In genomic region chr1:47437518-47438320, GRCh38 we compare ENCODE assay signal across 1 cellular context.
TF ChIP-seq lines count a peak whose summit lies in the region.

TSS of gene FOXD2 (plus strand) at chr1:47438044. CDS start at chr1:47438136, 92 bp downstream.

TF ChIP-seq in HepG2, 621 proteins besides CTCF, POLR2A, EP300 and RAD21 (continued from another document and continues in another):
- peak; percentile 93 for TF ChIP-seq ZNF800 (CRISPR knock-in tag; IDR thresholded peaks at IDR 0.05)
- TF ChIP-seq NFKB2 (CRISPR knock-in tag; IDR thresholded peaks at IDR 0.05; ENCODE audit: borderline replicate concordance): peak; percentile 15; the same call in 1 of the 2 replicates
- peak; percentile 58; the same call in 1 of the 2 replicates for TF ChIP-seq ZNF784 (CRISPR knock-in tag; IDR thresholded peaks at IDR 0.05; ENCODE audit: borderline replicate concordance)
- TF ChIP-seq ZNF276 (CRISPR knock-in tag; IDR thresholded peaks at IDR 0.05; ENCODE audit: low read depth): no peak
- TF ChIP-seq ZNF275 (CRISPR knock-in tag; IDR thresholded peaks at IDR 0.05; ENCODE audit: borderline replicate concordance): peak; percentile 59; the same call in 1 of the 2 replicates
- TF ChIP-seq, protein P1, sequence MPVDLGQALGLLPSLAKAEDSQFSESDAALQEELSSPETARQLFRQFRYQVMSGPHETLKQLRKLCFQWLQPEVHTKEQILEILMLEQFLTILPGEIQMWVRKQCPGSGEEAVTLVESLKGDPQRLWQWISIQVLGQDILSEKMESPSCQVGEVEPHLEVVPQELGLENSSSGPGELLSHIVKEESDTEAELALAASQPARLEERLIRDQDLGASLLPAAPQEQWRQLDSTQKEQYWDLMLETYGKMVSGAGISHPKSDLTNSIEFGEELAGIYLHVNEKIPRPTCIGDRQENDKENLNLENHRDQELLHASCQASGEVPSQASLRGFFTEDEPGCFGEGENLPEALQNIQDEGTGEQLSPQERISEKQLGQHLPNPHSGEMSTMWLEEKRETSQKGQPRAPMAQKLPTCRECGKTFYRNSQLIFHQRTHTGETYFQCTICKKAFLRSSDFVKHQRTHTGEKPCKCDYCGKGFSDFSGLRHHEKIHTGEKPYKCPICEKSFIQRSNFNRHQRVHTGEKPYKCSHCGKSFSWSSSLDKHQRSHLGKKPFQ (CRISPR knock-in tag; IDR thresholded peaks at IDR 0.05; ENCODE audit: insufficient replicate concordance): no peak
- TF ChIP-seq, protein P2, sequence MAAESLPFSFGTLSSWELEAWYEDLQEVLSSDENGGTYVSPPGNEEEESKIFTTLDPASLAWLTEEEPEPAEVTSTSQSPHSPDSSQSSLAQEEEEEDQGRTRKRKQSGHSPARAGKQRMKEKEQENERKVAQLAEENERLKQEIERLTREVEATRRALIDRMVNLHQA (CRISPR knock-in tag; IDR thresholded peaks at IDR 0.05): no peak
- no peak for TF ChIP-seq PRPF4 (IDR thresholded peaks at IDR 0.05; ENCODE audit: low read depth, low read length, poor library complexity, severe bottlenecking)
- TF ChIP-seq SP1 (IDR thresholded peaks at IDR 0.05): no peak
- peak; percentile 61; the same call in 1 of the 2 replicates for TF ChIP-seq SP1 (CRISPR knock-in tag; IDR thresholded peaks at IDR 0.05)
- TF ChIP-seq PBX3 (CRISPR knock-in tag; IDR thresholded peaks at IDR 0.05; ENCODE audit: borderline replicate concordance): no peak
- TF ChIP-seq KLF6 (CRISPR knock-in tag; IDR thresholded peaks at IDR 0.05): no peak; the same call in 1 of the 2 replicates
- peak; percentile 37; the same call in 1 of the 2 replicates for TF ChIP-seq ZNF614 (CRISPR knock-in tag; IDR thresholded peaks at IDR 0.05; ENCODE audit: borderline replicate concordance)
- TF ChIP-seq ZFAT (CRISPR knock-in tag; conservative IDR thresholded peaks at IDR 0.05): no peak
- TF ChIP-seq ZNF564 (CRISPR knock-in tag; IDR thresholded peaks at IDR 0.05): 0 out of 2 replicates have a peak, but pooled peaks have one; percentile 10
- TF ChIP-seq MBD4 (IDR thresholded peaks at IDR 0.05; ENCODE audit: borderline replicate concordance, low read length): no peak
- TF ChIP-seq ZNF776 (CRISPR knock-in tag; IDR thresholded peaks at IDR 0.05): peak; percentile 32; the same call in 1 of the 2 replicates
- TF ChIP-seq PITX1 (CRISPR knock-in tag; IDR thresholded peaks at IDR 0.05): no peak
- TF ChIP-seq, protein P3, sequence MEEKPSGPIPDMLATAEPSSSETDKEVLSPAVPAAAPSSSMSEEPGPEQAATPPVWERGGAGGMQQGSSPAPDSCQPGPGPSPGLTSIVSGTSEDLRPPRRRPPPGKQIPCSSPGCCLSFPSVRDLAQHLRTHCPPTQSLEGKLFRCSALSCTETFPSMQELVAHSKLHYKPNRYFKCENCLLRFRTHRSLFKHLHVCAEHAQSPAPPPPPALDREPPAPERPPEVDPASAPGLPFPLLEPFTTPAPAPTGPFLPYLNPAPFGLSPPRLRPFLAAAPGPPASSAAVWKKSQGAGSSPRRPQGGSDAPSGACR (CRISPR knock-in tag; IDR thresholded peaks at IDR 0.05): 0 out of 2 replicates have a peak, but pooled peaks have one; percentile 48
- no peak for TF ChIP-seq MTA3 (CRISPR knock-in tag; IDR thresholded peaks at IDR 0.05)
- no peak for TF ChIP-seq GPN1 (CRISPR knock-in tag; IDR thresholded peaks at IDR 0.05; ENCODE audit: borderline replicate concordance)
- no peak for TF ChIP-seq MAFG (CRISPR knock-in tag; IDR thresholded peaks at IDR 0.05)
- no peak for TF ChIP-seq IRX3 (CRISPR knock-in tag; IDR thresholded peaks at IDR 0.05; ENCODE audit: borderline replicate concordance, low read depth)
- TF ChIP-seq SNAPC2 (CRISPR knock-in tag; IDR thresholded peaks at IDR 0.05): 0 out of 2 replicates have a peak, but pooled peaks have one; percentile 67
- peak; percentile 37; the same call in 1 of the 2 replicates for TF ChIP-seq ELF3 (CRISPR knock-in tag; IDR thresholded peaks at IDR 0.05)
- TF ChIP-seq SIN3A (IDR thresholded peaks at IDR 0.05; ENCODE audit: borderline replicate concordance, low read depth, low read length): 0 out of 2 replicates have a peak, but pooled peaks have one; percentile 5
- 0 out of 2 replicates have a peak, but pooled peaks have one; percentile 43 for TF ChIP-seq REL (CRISPR knock-in tag; conservative IDR thresholded peaks at IDR 0.05)
- TF ChIP-seq KDM3A (CRISPR knock-in tag; IDR thresholded peaks at IDR 0.05; ENCODE audit: low read depth): 0 out of 2 replicates have a peak, but pooled peaks have one; percentile 33
- peak; percentile 35; the same call in 1 of the 2 replicates for TF ChIP-seq SKIL (CRISPR knock-in tag; IDR thresholded peaks at IDR 0.05; ENCODE audit: borderline replicate concordance)
- 0 out of 2 replicates have a peak, but pooled peaks have one; percentile 30 for TF ChIP-seq ZSCAN21 (CRISPR knock-in tag; IDR thresholded peaks at IDR 0.05; ENCODE audit: borderline replicate concordance)
- TF ChIP-seq ZNF441 (CRISPR knock-in tag; IDR thresholded peaks at IDR 0.05; ENCODE audit: borderline replicate concordance): 0 out of 2 replicates have a peak, but pooled peaks have one; percentile 35
- no peak for TF ChIP-seq PAWR (CRISPR knock-in tag; IDR thresholded peaks at IDR 0.05; ENCODE audit: borderline replicate concordance)
- TF ChIP-seq ZNF749 (CRISPR knock-in tag; IDR thresholded peaks at IDR 0.05; ENCODE audit: borderline replicate concordance): no peak
- no peak for TF ChIP-seq ZNF501 (CRISPR knock-in tag; IDR thresholded peaks at IDR 0.05)
- TF ChIP-seq ZFX (CRISPR knock-in tag; IDR thresholded peaks at IDR 0.05; ENCODE audit: low read depth): peak; percentile 66
- no peak for TF ChIP-seq ATF1 (CRISPR knock-in tag; IDR thresholded peaks at IDR 0.05)
- no peak for TF ChIP-seq ZNF407 (CRISPR knock-in tag; IDR thresholded peaks at IDR 0.05; ENCODE audit: not compliant biosample characterization)
- TF ChIP-seq ZNF383 (CRISPR knock-in tag; IDR thresholded peaks at IDR 0.05; ENCODE audit: borderline replicate concordance): no peak
- no peak for TF ChIP-seq ZNF432 (CRISPR knock-in tag; IDR thresholded peaks at IDR 0.05; ENCODE audit: borderline replicate concordance)
- TF ChIP-seq MYC (CRISPR knock-in tag; IDR thresholded peaks at IDR 0.05; ENCODE audit: borderline replicate concordance): no peak; the same call in 1 of the 2 replicates
